Comparison of ENCODE assay signal across 8 cellular contexts in genomic region chr19:47256688-47257410, GRCh38. TPM values are rescaled to one million over a fixed set of nuclear protein-coding genes. Genes with fewer than 3 reads are reported as not detected.
DNase-seq lines count a peak whose midpoint lies in the region; ATAC-seq lines count a peak whose summit lies in the region.

No MANE protein-coding gene starts in this region.

- peak overlapping the region; percentile 85 for H2BK15ac ChIP-seq in mesenchymal stem cell (ENCODE audit: low read depth, poor library complexity, severe bottlenecking)

- no peaks in the 10 kb centered on the region for H3K27me3 ChIP-seq in mesenchymal stem cell (ENCODE audit: control insufficient read depth in 1 of 2, insufficient read depth in 1 of 2, low read length in 2 of 2)

- H3K4me3 ChIP-seq in mesenchymal stem cell (ENCODE audit: insufficient read depth in 1 of 2, low read depth in 1 of 2, low read length in 2 of 2): peak overlapping the region; percentile 64 to 95

- peak overlapping the region; percentile 85 for H3K4me3 Mint-ChIP-seq in activated CD8-positive, alpha-beta memory T cell treated with anti-CD3 and anti-CD28 coated beads, Interleukin-2, amount 10 ng/mL, durations not matched to agents 7 days and 5 days
- peak overlapping the region; percentile 88 to 97 for H3K4me3 Mint-ChIP-seq in effector memory CD8-positive, alpha-beta T cell

- no peak overlapping the region for H2AK5ac ChIP-seq in mesenchymal stem cell (ENCODE audit: low read length, severe bottlenecking)

- peak overlapping the region; percentile 54 for H2BK5ac ChIP-seq in mesenchymal stem cell (ENCODE audit: low read depth, low read length, poor library complexity, severe bottlenecking)

- H2BK12ac ChIP-seq in mesenchymal stem cell (ENCODE audit: low read length in 2 of 2): no peak overlapping the region

- no peak overlapping the region for H3K18ac ChIP-seq in mesenchymal stem cell (ENCODE audit: low read depth in 1 of 2, low read length in 2 of 2)

- DNase-seq in CMK (ENCODE audit: low read depth): peak; percentile 98
- peak; percentile 90 to 100 (median 100) for DNase-seq in HUDEP-2 (lab: John Stamatoyannopoulos, UW; ENCODE audit: unreplicated experiment in 76 of 76)
- peak; percentile 100 for DNase-seq in NOMO-1 treated with DMSO at 0.1 percent for 48 hours (lab: John Stamatoyannopoulos, UW; ENCODE audit: unreplicated experiment)
- DNase-seq in activated CD8-positive, alpha-beta memory T cell treated with anti-CD3 and anti-CD28 coated beads, Interleukin-2, amount 10 ng/mL, durations not matched to agents 7 days and 5 days: peak; percentile 100
- DNase-seq in effector memory CD8-positive, alpha-beta T cell: peak; percentile 99
- peak; percentile 99 for DNase-seq in mesenchymal stem cell
- DNase-seq in stimulated activated CD8-positive, alpha-beta memory T cell treated with anti-CD3 and anti-CD28 coated beads, Interleukin-12 subunit alpha, Interleukin-12 subunit beta, amount 100 ng/mL, for 1 hour (ENCODE audit: low read depth): peak; percentile 99

- no peaks in the 10 kb centered on the region for H3K9me3 Mint-ChIP-seq in activated CD8-positive, alpha-beta memory T cell treated with anti-CD3 and anti-CD28 coated beads, Interleukin-2, amount 10 ng/mL, durations not matched to agents 7 days and 5 days (ENCODE audit: low read depth)
- no peaks in the 10 kb centered on the region for H3K9me3 Mint-ChIP-seq in effector memory CD8-positive, alpha-beta T cell

- no peak overlapping the region for H4K8ac ChIP-seq in mesenchymal stem cell (ENCODE audit: low read length)

- peak overlapping the region; percentile 42 for H3K27ac ChIP-seq in mesenchymal stem cell (ENCODE audit: low read length, poor library complexity, severe bottlenecking)

- peak overlapping the region; percentile 97 for H3K9ac ChIP-seq in mesenchymal stem cell (ENCODE audit: low read length)

- peaks cover 32% of the 10 kb centered on the region in 2 experiments for H3K36me3 ChIP-seq in mesenchymal stem cell (ENCODE audit: control insufficient read depth in 1 of 2, insufficient read depth in 2 of 2, low read depth in 1 of 2, low read length in 2 of 2)

- peaks cover 22% of the 10 kb centered on the region for H3K79me1 ChIP-seq in mesenchymal stem cell (replicated peaks; ENCODE audit: low read length, poor library complexity, severe bottlenecking)

- H3K23ac ChIP-seq in mesenchymal stem cell (ENCODE audit: low read length in 2 of 2): no peak overlapping the region

- H3K36me3 Mint-ChIP-seq in activated CD8-positive, alpha-beta memory T cell treated with anti-CD3 and anti-CD28 coated beads, Interleukin-2, amount 10 ng/mL, durations not matched to agents 7 days and 5 days: peaks cover 19% of the 10 kb centered on the region
- peaks cover 49% of the 10 kb centered on the region for H3K36me3 Mint-ChIP-seq in effector memory CD8-positive, alpha-beta T cell (ENCODE audit: insufficient read depth)

- 1% methylated on average over 37 of the region's 53 CpGs for WGBS in mesenchymal stem cell

- no peak overlapping the region for H2AFZ ChIP-seq in mesenchymal stem cell (ENCODE audit: low read depth, low read length)

- no peaks in the 10 kb centered on the region for H3K9me3 ChIP-seq in mesenchymal stem cell (ENCODE audit: control insufficient read depth, low read length)

- H2BK120ac ChIP-seq in mesenchymal stem cell (ENCODE audit: low read depth, low read length): peak overlapping the region; percentile 83

- no peak overlapping the region for H4K91ac ChIP-seq in mesenchymal stem cell (ENCODE audit: low read length)

- peak overlapping the region; percentile 92 for H3K27ac Mint-ChIP-seq in activated CD8-positive, alpha-beta memory T cell treated with anti-CD3 and anti-CD28 coated beads, Interleukin-2, amount 10 ng/mL, durations not matched to agents 7 days and 5 days
- H3K27ac Mint-ChIP-seq in effector memory CD8-positive, alpha-beta T cell: peak overlapping the region; percentile 95 to 97

- peak; percentile 63 for ATAC-seq in GM21390 (IDR thresholded peaks at IDR 0.05; ENCODE audit: unreplicated experiment)
- peak; percentile 89 for ATAC-seq in activated CD8-positive, alpha-beta memory T cell treated with anti-CD3 and anti-CD28 coated beads, Interleukin-2, amount 10 ng/mL, durations not matched to agents 7 days and 5 days
- ATAC-seq in effector memory CD8-positive, alpha-beta T cell (replicated peaks): peak; percentile 78

- peaks cover 24% of the 10 kb centered on the region for H3K4me1 Mint-ChIP-seq in activated CD8-positive, alpha-beta memory T cell treated with anti-CD3 and anti-CD28 coated beads, Interleukin-2, amount 10 ng/mL, durations not matched to agents 7 days and 5 days
- peaks cover 19 to 37% of the 10 kb centered on the region in 2 donors for H3K4me1 Mint-ChIP-seq in effector memory CD8-positive, alpha-beta T cell (ENCODE audit: low read depth in 2 of 2)

- no peak overlapping the region for H3K4ac ChIP-seq in mesenchymal stem cell (ENCODE audit: low read depth in 1 of 2, low read length in 2 of 2)

- no peaks in the 10 kb centered on the region for H3K27me3 Mint-ChIP-seq in activated CD8-positive, alpha-beta memory T cell treated with anti-CD3 and anti-CD28 coated beads, Interleukin-2, amount 10 ng/mL, durations not matched to agents 7 days and 5 days
- no peaks in the 10 kb centered on the region for H3K27me3 Mint-ChIP-seq in effector memory CD8-positive, alpha-beta T cell

- H3K14ac ChIP-seq in mesenchymal stem cell (ENCODE audit: low read length in 2 of 2): no peak overlapping the region

- H3K4me1 ChIP-seq in mesenchymal stem cell (ENCODE audit: control insufficient read depth, insufficient read depth, low read depth, low read length): peaks cover 33% of the 10 kb centered on the region

- CTCF ChIA-PET in activated CD8-positive, alpha-beta memory T cell treated with anti-CD3 and anti-CD28 coated beads, Interleukin-2, amount 10 ng/mL, durations not matched to agents 7 days and 5 days (lab: Charles Lee): interaction anchor here (0.9 to 5.2 kb wide), 12 partner anchors 11 to 862 kb away, joined by 3 to 106 read pairs (median 4); partner anchors contain the start of genes DHX34, INAFM1 and SAE1

- H3K4me2 ChIP-seq in mesenchymal stem cell (ENCODE audit: low read length, poor library complexity, severe bottlenecking): no peak overlapping the region

RNA-seq across cellular contexts. Expression of gene CCDC9, which starts 0.5 kb away (rescaled TPM):
- 10 to 100 TPM; 24.8 to 27.6 TPM for total RNA-seq in activated CD8-positive, alpha-beta memory T cell treated with anti-CD3 and anti-CD28 coated beads, Interleukin-2, amount 10 ng/mL, durations not matched to agents 7 days and 5 days
- polyA plus RNA-seq in mesenchymal stem cell (2013, experiment 1 of 2): 16.8 TPM
- 18.0 TPM for polyA plus RNA-seq in mesenchymal stem cell (2013, experiment 2 of 2)

RNA-seq across cellular contexts. Expression of gene INAFM1, which starts 17.8 kb away (rescaled TPM):
- 10 to 100 TPM in 1 of 2 experiments, 1 to 10 TPM in 1; 7.6 to 14.5 TPM for total RNA-seq in activated CD8-positive, alpha-beta memory T cell treated with anti-CD3 and anti-CD28 coated beads, Interleukin-2, amount 10 ng/mL, durations not matched to agents 7 days and 5 days
- polyA plus RNA-seq in mesenchymal stem cell (2013, experiment 1 of 2): 10.7 TPM
- 11.4 TPM for polyA plus RNA-seq in mesenchymal stem cell (2013, experiment 2 of 2)

RNA-seq across cellular contexts. Expression of gene BBC3, which starts 25.9 kb away (rescaled TPM):
- 10 to 100 TPM; 14.0 to 16.7 TPM for total RNA-seq in activated CD8-positive, alpha-beta memory T cell treated with anti-CD3 and anti-CD28 coated beads, Interleukin-2, amount 10 ng/mL, durations not matched to agents 7 days and 5 days
- 7.2 TPM for polyA plus RNA-seq in mesenchymal stem cell (2013, experiment 1 of 2)
- polyA plus RNA-seq in mesenchymal stem cell (2013, experiment 2 of 2): 7.0 TPM

RNA-seq across cellular contexts. Expression of gene C5AR1, which starts 52.8 kb away (rescaled TPM):
- total RNA-seq in activated CD8-positive, alpha-beta memory T cell treated with anti-CD3 and anti-CD28 coated beads, Interleukin-2, amount 10 ng/mL, durations not matched to agents 7 days and 5 days: 1 to 10 TPM in 1 of 2 experiments, not detected in 1; 1.4 TPM
- 0.33 TPM for polyA plus RNA-seq in mesenchymal stem cell (2013, experiment 1 of 2)
- polyA plus RNA-seq in mesenchymal stem cell (2013, experiment 2 of 2): 0.33 TPM

Comparison
In these comparisons a context has a peak if more than half of its experiments do, and no peak if none do; other contexts are left out.
1. Peak in every context shown above with its lines: DNase-seq, ATAC-seq, H3K4me3 ChIP-seq and H3K27ac ChIP-seq.